ENCODE assay signal across 10 cellular contexts in genomic region chr6:50850223-50850751, GRCh38. TPM values are rescaled to one million over a fixed set of nuclear protein-coding genes. Genes with fewer than 3 reads are reported as not detected.
A peak's percentile ranks its signal among the peaks of the same experiment; 100 is the strongest.
DNase-seq lines count a peak whose midpoint lies in the region; ATAC-seq lines count a peak whose summit lies in the region.
"Had no signal": no experiment of that assay in that cellular context is flagged by ENCODE, and none has a peak within 500 bp of the region (broad histone marks: within the 10 kb centered on the region; RNA-seq: fewer than 3 reads in every experiment).

No MANE protein-coding gene starts in this region.

- no peak overlapping the region for H3K27ac Mint-ChIP-seq in naive thymus-derived CD4-positive, alpha-beta T cell
- H3K27ac Mint-ChIP-seq: effector memory CD8-positive, alpha-beta T cell had no signal

- no peak overlapping the region for H3K18ac ChIP-seq in neuronal stem cell (ENCODE audit: low read length)

- H2BK12ac ChIP-seq in neuronal stem cell (ENCODE audit: low read length), result no peak overlapping the region

- peak overlapping the region; percentile 21 for H3K23ac ChIP-seq in neuronal stem cell (ENCODE audit: low read depth, low read length, poor library complexity)

- peak; percentile 91 for DNase-seq in Daoy (ENCODE audit: low read depth)
- peak; percentile 41 for DNase-seq in NCI-H510A (lab: John Stamatoyannopoulos, UW)
- DNase-seq in neuronal stem cell (ENCODE audit: low spot score), result no peak
- no peak for DNase-seq in naive thymus-derived CD4-positive, alpha-beta T cell
- DNase-seq in pons (ENCODE audit: low spot score), result no peak
- DNase-seq: effector memory CD8-positive, alpha-beta T cell; EL had no signal

- H4K91ac ChIP-seq in neuronal stem cell (ENCODE audit: low read depth, low read length, poor library complexity), result no peak overlapping the region

- H2BK5ac ChIP-seq in neuronal stem cell (ENCODE audit: low read length), result no peak overlapping the region

- peak overlapping the region; percentile 77 for H3K4me2 ChIP-seq in neuronal stem cell (ENCODE audit: insufficient read depth, low read length, poor library complexity, severe bottlenecking)

- ATAC-seq in esophagus mucosa (peak; percentile 97), GM18498 (IDR thresholded peaks at IDR 0.05; ENCODE audit: unreplicated experiment) (no peak), GM18858 (IDR thresholded peaks at IDR 0.05; ENCODE audit: unreplicated experiment) (no peak)
- ATAC-seq in naive thymus-derived CD4-positive, alpha-beta T cell, result no peak
- ATAC-seq: effector memory CD8-positive, alpha-beta T cell had no signal

- H2BK15ac ChIP-seq in neuronal stem cell (ENCODE audit: low read length), result no peak overlapping the region

- no peak overlapping the region for H3K27ac ChIP-seq in neuronal stem cell (replicated peaks; ENCODE audit: low read length)
- no peak overlapping the region for H3K27ac ChIP-seq in naive thymus-derived CD4-positive, alpha-beta T cell (ENCODE audit: low read depth, low read length)

- intact Hi-C loops in naive thymus-derived CD4-positive, alpha-beta T cell (cut with micrococcal nuclease), result no loop called here

- no peak overlapping the region for H2BK120ac ChIP-seq in neuronal stem cell (ENCODE audit: low read depth, low read length)

- H3K4ac ChIP-seq in neuronal stem cell (ENCODE audit: low read length), result no peak overlapping the region

- CTCF ChIA-PET in naive thymus-derived CD4-positive, alpha-beta T cell (lab: Charles Lee), result no interaction called here

- H3K4me1 ChIP-seq in neuronal stem cell (ENCODE audit: control insufficient read depth in 2 of 2, insufficient read depth in 1 of 2, low read depth in 1 of 2, low read length in 2 of 2), result peaks cover 0 to 11% of the 10 kb centered on the region in 2 donors
- H3K4me1 ChIP-seq in naive thymus-derived CD4-positive, alpha-beta T cell (ENCODE audit: control insufficient read depth in 2 of 2, insufficient read depth in 2 of 2, low read length in 2 of 2), result no peaks in the 10 kb centered on the region

- H2AK5ac ChIP-seq in neuronal stem cell (ENCODE audit: low read depth, low read length), result no peak overlapping the region

- no CpG with 5 or more reads among the region's 45 CpGs for WGBS in neuronal stem cell (ENCODE audit: extremely low coverage in 2 of 2, insufficient read length in 2 of 2, insufficient replicate concordance in 1 of 2), 2 donors

- H3K27me3 ChIP-seq in neuronal stem cell (ENCODE audit: control insufficient read depth in 3 of 3, insufficient read depth in 3 of 3, low read depth in 1 of 3, low read length in 3 of 3), result peaks cover 24 to 74% (median 66%) of the 10 kb centered on the region in 3 experiments
- peaks cover 0 to 7% of the 10 kb centered on the region in 2 donors for H3K27me3 ChIP-seq in naive thymus-derived CD4-positive, alpha-beta T cell (ENCODE audit: control insufficient read depth in 2 of 2, insufficient read depth in 2 of 2, low read length in 2 of 2)

- H3K79me1 ChIP-seq in neuronal stem cell (ENCODE audit: low read depth, low read length), result no peaks in the 10 kb centered on the region

- peak overlapping the region; percentile 60 for H3K14ac ChIP-seq in neuronal stem cell (ENCODE audit: low read length)

- POLR2A ChIA-PET in naive thymus-derived CD4-positive, alpha-beta T cell (lab: Charles Lee), result no interaction called here

- no peaks in the 10 kb centered on the region for H3K9me3 ChIP-seq in neuronal stem cell (replicated peaks in 1 of 2; ENCODE audit: control insufficient read depth in 2 of 2, insufficient read depth in 1 of 2, low read depth in 1 of 2, low read length in 2 of 2)
- H3K9me3 ChIP-seq in naive thymus-derived CD4-positive, alpha-beta T cell (ENCODE audit: control insufficient read depth in 2 of 3, low read length in 3 of 3), result no peaks in the 10 kb centered on the region

- no peak overlapping the region for H4K8ac ChIP-seq in neuronal stem cell (ENCODE audit: low read depth, low read length)

- H3K4me3 Mint-ChIP-seq in naive thymus-derived CD4-positive, alpha-beta T cell, result no peak overlapping the region
- H3K4me3 Mint-ChIP-seq: effector memory CD8-positive, alpha-beta T cell had no signal

- H3K27me3 Mint-ChIP-seq in naive thymus-derived CD4-positive, alpha-beta T cell, result peaks cover 59 to 77% (median 72%) of the 10 kb centered on the region in 5 donors

- peaks cover 0 to 15% (median 0%) of the 10 kb centered on the region in 5 donors for H3K36me3 Mint-ChIP-seq in naive thymus-derived CD4-positive, alpha-beta T cell

- peaks cover 0 to 31% (median 5%) of the 10 kb centered on the region in 11 donors for H3K9me3 Mint-ChIP-seq in naive thymus-derived CD4-positive, alpha-beta T cell

- no peaks in the 10 kb centered on the region for H3K36me3 ChIP-seq in neuronal stem cell (replicated peaks in 1 of 2; ENCODE audit: control insufficient read depth in 2 of 2, insufficient read depth in 2 of 2, low read length in 2 of 2)
- H3K36me3 ChIP-seq in naive thymus-derived CD4-positive, alpha-beta T cell (ENCODE audit: control insufficient read depth in 2 of 3, insufficient read depth in 3 of 3, low read length in 3 of 3), result no peaks in the 10 kb centered on the region

- peak overlapping the region in 1 of 2 donors; percentile 76 for H3K4me3 ChIP-seq in neuronal stem cell (ENCODE audit: low read length in 2 of 2)
- H3K4me3 ChIP-seq in naive thymus-derived CD4-positive, alpha-beta T cell (ENCODE audit: low read length), result no peak overlapping the region

- H3K9ac ChIP-seq in neuronal stem cell (ENCODE audit: low read depth, low read length, poor library complexity), result no peak overlapping the region

- H3K4me1 Mint-ChIP-seq in naive thymus-derived CD4-positive, alpha-beta T cell, result peaks cover 0 to 1% (median 0%) of the 10 kb centered on the region in 7 donors

- peak overlapping the region; percentile 83 for H2AFZ ChIP-seq in neuronal stem cell (ENCODE audit: low read length)

RNA-seq across cellular contexts. Expression of gene TFAP2B, which starts 31.6 kb away (rescaled TPM):
- not detected in 2 replicates for total RNA-seq in Daoy (2014; rRNA removed; shearing (Covaris generic))
- 1.4 TPM for total RNA-seq in esophagus mucosa
- polyA plus RNA-seq in neuronal stem cell (2013, experiment 1 of 2), result not detected
- not detected for polyA plus RNA-seq in neuronal stem cell (2013, experiment 2 of 2)
- not detected for total RNA-seq in naive thymus-derived CD4-positive, alpha-beta T cell
- not detected for polyA plus RNA-seq in naive thymus-derived CD4-positive, alpha-beta T cell

Comparison
In these comparisons a context has a peak if more than half of its experiments do, and no peak if none do; other contexts are left out.
1. DNase-seq: peak in Daoy (single experiment) and NCI-H510A (single experiment); none in neuronal stem cell (single experiment), naive thymus-derived CD4-positive, alpha-beta T cell (0 of 9) and pons (single experiment).